Comparison of ENCODE assay signal across 13 cellular contexts in the genomic region with DNA sequence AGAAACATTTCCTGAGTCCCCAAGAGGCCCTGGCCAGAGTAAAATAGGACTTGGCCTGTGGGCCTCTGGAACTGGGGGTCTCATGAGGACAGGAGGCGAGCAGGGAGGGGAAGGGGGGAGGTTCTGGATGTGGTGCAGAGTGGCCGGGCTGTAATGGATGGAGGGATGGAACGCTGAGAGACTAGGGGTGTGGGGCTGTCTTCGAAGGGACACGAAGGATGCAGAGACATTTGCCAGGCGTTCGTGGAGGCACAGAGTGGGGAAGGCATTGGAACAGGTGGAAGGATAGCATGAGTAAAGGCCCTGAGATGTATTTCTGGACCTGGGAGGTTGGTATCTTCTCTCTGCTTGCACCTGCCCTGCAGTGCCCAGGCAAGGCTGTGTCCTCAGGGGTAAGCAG. TPM values are rescaled to one million over a fixed set of nuclear protein-coding genes. Genes with fewer than 3 reads are reported as not detected.
A peak's percentile ranks its signal among the peaks of the same experiment; 100 is the strongest.
DNase-seq lines count a peak whose midpoint lies in the region; ATAC-seq, FAIRE-seq and TF ChIP-seq lines count a peak whose summit lies in the region.
"Had no signal": no experiment of that assay in that cellular context is flagged by ENCODE, and none has a peak within 500 bp of the region (broad histone marks: within the 10 kb centered on the region; RNA-seq: fewer than 3 reads in every experiment).

No MANE protein-coding gene starts in this region.

- intact Hi-C loops in HepG2 (cut with micrococcal nuclease; ENCODE audit: unreplicated experiment) (loop anchor here (5.0 kb wide), 1 partner anchor 61 kb away; the partner anchor contains the start of gene ZWILCH), posterior vena cava (cut with DNase I) (no loop called here)

- no peak for TF ChIP-seq EP300 in HepG2 (IDR thresholded peaks at IDR 0.05; ENCODE audit: low read depth in 2 of 2, low read length in 2 of 2)
- no peak for TF ChIP-seq EP300 in HepG2 (CRISPR knock-in tag; IDR thresholded peaks at IDR 0.05; ENCODE audit: borderline replicate concordance)

- CTCF ChIA-PET in activated CD8-positive, alpha-beta memory T cell treated with anti-CD3 and anti-CD28 coated beads, Interleukin-2, amount 10 ng/mL, durations not matched to agents 7 days and 5 days (lab: Charles Lee) = no interaction called here
- CTCF ChIA-PET in HepG2 (lab: Yijun Ruan, JAX; ENCODE audit: low intra/inter-chr PET ratio, low total read pairs) = no interaction called here

- 71% methylated on average over 7 of the region's 7 CpGs for WGBS in HepG2 (ENCODE audit: low lambda C conversion rate)
- 97% methylated on average over 7 of the region's 7 CpGs for WGBS in hepatocyte (ENCODE audit: low lambda C conversion rate, missing lambda C conversion rate)

- H3K4me3 ChIP-seq in HepG2 (replicated peaks in 1 of 3; ENCODE audit: insufficient read depth in 1 of 3, low read depth in 2 of 3, low read length in 3 of 3) (no peak overlapping the region), hepatocyte (no peak overlapping the region)
- H3K4me3 ChIP-seq: BLaER1, GM23248 had no signal

- POLR2A ChIA-PET in HepG2 (lab: Yijun Ruan, JAX) = interaction anchor here (1.9 kb wide), 1 partner anchor 14 kb away, joined by 6 read pairs; no protein-coding TSS in a partner anchor

- H3K27me3 Mint-ChIP-seq in activated CD8-positive, alpha-beta memory T cell treated with anti-CD3 and anti-CD28 coated beads, Interleukin-2, amount 10 ng/mL, durations not matched to agents 7 days and 5 days = no peaks in the 10 kb centered on the region

- no peak for TF ChIP-seq POLR2A in HepG2 (IDR thresholded peaks at IDR 0.05; ENCODE audit: insufficient read depth in 1 of 2, low read depth in 2 of 2, low read length in 2 of 2)

- no peak for ATAC-seq in activated CD8-positive, alpha-beta memory T cell treated with anti-CD3 and anti-CD28 coated beads, Interleukin-2, amount 10 ng/mL, durations not matched to agents 7 days and 5 days
- ATAC-seq in HepG2 (no peak), GM19324 (IDR thresholded peaks at IDR 0.05; ENCODE audit: low FRiP score, unreplicated experiment) (no peak)

- H3K79me2 ChIP-seq in HepG2 (ENCODE audit: insufficient read depth, low read length) (no peaks in the 10 kb centered on the region), hepatocyte (no peaks in the 10 kb centered on the region)

- no peaks in the 10 kb centered on the region for H3K36me3 Mint-ChIP-seq in activated CD8-positive, alpha-beta memory T cell treated with anti-CD3 and anti-CD28 coated beads, Interleukin-2, amount 10 ng/mL, durations not matched to agents 7 days and 5 days

- no peak overlapping the region for H3K4me3 Mint-ChIP-seq in activated CD8-positive, alpha-beta memory T cell treated with anti-CD3 and anti-CD28 coated beads, Interleukin-2, amount 10 ng/mL, durations not matched to agents 7 days and 5 days

- TF ChIP-seq RAD21 in HepG2 (CRISPR knock-in tag; IDR thresholded peaks at IDR 0.05) = no peak

- H3K27ac ChIP-seq in HepG2 (ENCODE audit: extremely low read length, insufficient read depth, low read length) (no peak overlapping the region), hepatocyte (no peak overlapping the region)
- H3K27ac ChIP-seq: BLaER1, GM23248 had no signal

- 0 out of 2 replicates have a peak overlapping the region, but pooled peaks have one; percentile 99 for H3K4me2 ChIP-seq in HepG2 (ENCODE audit: low read depth, low read length)
- no peak overlapping the region for H3K4me2 ChIP-seq in hepatocyte

- DNase-seq in activated CD8-positive, alpha-beta memory T cell treated with anti-CD3 and anti-CD28 coated beads for 24 hours = peak; percentile 41
- DNase-seq in activated CD8-positive, alpha-beta memory T cell treated with anti-CD3 and anti-CD28 coated beads, Interleukin-2, amount 10 ng/mL, durations not matched to agents 7 days and 5 days = no peak
- DNase-seq in HepG2 (ENCODE audit: low spot score) = no peak
- peak; percentile 71 for DNase-seq in posterior vena cava (ENCODE audit: low spot score)
- no peak for DNase-seq in hepatocyte (ENCODE audit: low spot score)
- no peak for DNase-seq in NCI-H1930 (lab: John Stamatoyannopoulos, UW)
- DNase-seq: 8988T, AML-193, GM23248, H7 had no signal

- H3K4me1 ChIP-seq in HepG2 (ENCODE audit: insufficient read depth, low read length) = peaks cover 31% of the 10 kb centered on the region
- H3K4me1 ChIP-seq in hepatocyte (ENCODE audit: insufficient read depth) = no peaks in the 10 kb centered on the region

- H3K9me3 ChIP-seq in HepG2 (ENCODE audit: low read length) (no peaks in the 10 kb centered on the region), hepatocyte (ENCODE audit: low read depth) (no peaks in the 10 kb centered on the region)
- H3K9me3 ChIP-seq: BLaER1 had no signal

- H3K4me1 Mint-ChIP-seq in activated CD8-positive, alpha-beta memory T cell treated with anti-CD3 and anti-CD28 coated beads, Interleukin-2, amount 10 ng/mL, durations not matched to agents 7 days and 5 days = peaks cover 7% of the 10 kb centered on the region

- H3K9me3 Mint-ChIP-seq in activated CD8-positive, alpha-beta memory T cell treated with anti-CD3 and anti-CD28 coated beads, Interleukin-2, amount 10 ng/mL, durations not matched to agents 7 days and 5 days (ENCODE audit: low read depth) = no peaks in the 10 kb centered on the region

- FAIRE-seq in HepG2 (lab: Jason Lieb, UNC) = no peak

- no peaks in the 10 kb centered on the region for H3K9me2 ChIP-seq in hepatocyte (replicated peaks; ENCODE audit: insufficient read depth)

- no peak for TF ChIP-seq CTCF in HepG2 (CRISPR knock-in tag; IDR thresholded peaks at IDR 0.05)
- TF ChIP-seq CTCF in hepatocyte (IDR thresholded peaks at IDR 0.05; ENCODE audit: poor library complexity) = no peak

- BruUV-seq in HepG2 (replicated peaks; lab: Mats Ljungman, UMichigan) = no TSS peak

- H3K27me3 ChIP-seq in HepG2 (ENCODE audit: control insufficient read depth in 1 of 2, insufficient read depth in 2 of 2, low read length in 2 of 2) = no peaks in the 10 kb centered on the region
- no peaks in the 10 kb centered on the region for H3K27me3 ChIP-seq in hepatocyte
- H3K27me3 ChIP-seq: BLaER1 had no signal

- in situ Hi-C loops in HepG2 (cut with HindIII; ENCODE audit: extremely low pct_ligation_motif_present, low pct_unique_long_range_greater_than_20kb) = no loop called here

- no peak overlapping the region for H2AFZ ChIP-seq in HepG2 (ENCODE audit: low read length)
- H2AFZ ChIP-seq in hepatocyte = no peak overlapping the region

- no peaks in the 10 kb centered on the region for H4K20me1 ChIP-seq in HepG2 (ENCODE audit: insufficient read depth, low read length)
- no peaks in the 10 kb centered on the region for H4K20me1 ChIP-seq in hepatocyte (ENCODE audit: insufficient read depth, poor library complexity, severe bottlenecking)
- H4K20me1 ChIP-seq: BLaER1 had no signal

- H3K9ac ChIP-seq in HepG2 (ENCODE audit: insufficient read depth, low read depth, low read length) = no peak overlapping the region
- H3K9ac ChIP-seq: BLaER1, GM23248 had no signal

- H3K27ac Mint-ChIP-seq in activated CD8-positive, alpha-beta memory T cell treated with anti-CD3 and anti-CD28 coated beads, Interleukin-2, amount 10 ng/mL, durations not matched to agents 7 days and 5 days = no peak overlapping the region

- H3K36me3 ChIP-seq in HepG2 (replicated peaks in 1 of 2; ENCODE audit: control insufficient read depth in 1 of 2, insufficient read depth in 2 of 2, low read length in 2 of 2) = no peaks in the 10 kb centered on the region
- no peaks in the 10 kb centered on the region for H3K36me3 ChIP-seq in hepatocyte (replicated peaks; ENCODE audit: insufficient read depth, low read depth)
- H3K36me3 ChIP-seq: BLaER1 had no signal

TF ChIP-seq in HepG2, 621 proteins besides CTCF, POLR2A, EP300 and RAD21 (continues in another document):
- no peak for TF ChIP-seq EHMT2 (IDR thresholded peaks at IDR 0.05; ENCODE audit: borderline replicate concordance, low read depth, low read length)

RNA-seq across cellular contexts. Expression of gene LCTL, which starts 2.1 kb away (rescaled TPM):
- not detected for total RNA-seq in activated CD8-positive, alpha-beta memory T cell treated with anti-CD3 and anti-CD28 coated beads, Interleukin-2, amount 10 ng/mL, durations not matched to agents 7 days and 5 days
- total RNA-seq in HepG2 (2016; rRNA removed; fragmentation: Illumina TruSeq; extraction: Trizol) = 1.1 and 1.4 TPM in 2 replicates
- total RNA-seq in HepG2 (2016; cell fraction: cytosol; rRNA removed; fragmentation: Illumina TruSeq; extraction: Trizol; ENCODE audit: low read depth) = 0.09 and 0.20 TPM in 2 replicates
- 1.0 and 1.1 TPM in 2 replicates for total RNA-seq in HepG2 (2016; cell fraction: insoluble cytoplasmic fraction; rRNA removed; fragmentation: Illumina TruSeq; extraction: Trizol)
- 0.21 and 0.37 TPM in 2 replicates for total RNA-seq in HepG2 (2016; cell fraction: membrane; rRNA removed; fragmentation: Illumina TruSeq; extraction: Trizol)
- 0.40 and 0.41 TPM in 2 replicates for total RNA-seq in HepG2 (2016; cell fraction: nucleus; rRNA removed; fragmentation: Illumina TruSeq; extraction: Trizol)
- polyA plus RNA-seq in HepG2 (2011; rRNA removed) = 0.54 and 0.96 TPM in 2 replicates
- 1.0 and 1.6 TPM in 2 replicates for polyA plus RNA-seq in HepG2 (2011; cell fraction: cytosol; rRNA removed)
- 0.43 and 0.95 TPM in 2 replicates for polyA plus RNA-seq in HepG2 (2011; cell fraction: nucleus; rRNA removed)
- 0.15 and 0.31 TPM in 2 replicates for polyA plus RNA-seq in HepG2 (2012)
- 0.09 and 0.10 TPM in 2 replicates for polyA plus RNA-seq in HepG2 (2016; cell fraction: cytosol; fragmentation: Illumina TruSeq; extraction: Trizol; ENCODE audit: low read depth)
- 0.98 and 1.1 TPM in 2 replicates for polyA plus RNA-seq in HepG2 (2016; cell fraction: insoluble cytoplasmic fraction; fragmentation: Illumina TruSeq; extraction: Trizol; ENCODE audit: low read depth)
- 0.08 and 0.29 TPM in 2 replicates for polyA plus RNA-seq in HepG2 (2016; cell fraction: membrane; fragmentation: Illumina TruSeq; extraction: Trizol; ENCODE audit: low read depth)
- 0.57 and 0.70 TPM in 2 replicates for polyA plus RNA-seq in HepG2 (2016; cell fraction: nucleus; fragmentation: Illumina TruSeq; extraction: Trizol; ENCODE audit: insufficient read depth, low read depth)
- 0.46 TPM in 1 of 2 replicates, not detected in the other for polyA minus RNA-seq in HepG2 (2011; rRNA and poly(A)+ RNA removed; ENCODE audit: low replicate concordance)
- polyA minus RNA-seq in HepG2 (2011; cell fraction: cytosol; rRNA and poly(A)+ RNA removed) = 0.97 TPM in 1 of 2 replicates, not detected in the other
- 0.37 and 0.64 TPM in 2 replicates for polyA minus RNA-seq in HepG2 (2011; cell fraction: nucleus; rRNA and poly(A)+ RNA removed)
- not detected for total RNA-seq in posterior vena cava
- not detected in 2 replicates for total RNA-seq in hepatocyte
- 0.05 and 1.8 TPM in 2 replicates for polyA plus RNA-seq in hepatocyte
- total RNA-seq: GM23248, HT-29 had no signal

Comparison
In these comparisons a context has a peak if more than half of its experiments do, and no peak if none do; other contexts are left out.
1. DNase-seq: peak in activated CD8-positive, alpha-beta memory T cell treated with anti-CD3 and anti-CD28 coated beads for 24 hours (single experiment) and posterior vena cava (single experiment); none in activated CD8-positive, alpha-beta memory T cell treated with anti-CD3 and anti-CD28 coated beads, Interleukin-2, amount 10 ng/mL, durations not matched to agents 7 days and 5 days (single experiment), HepG2 (single experiment), hepatocyte (single experiment) and NCI-H1930 (0 of 2).